In the genomic region with DNA sequence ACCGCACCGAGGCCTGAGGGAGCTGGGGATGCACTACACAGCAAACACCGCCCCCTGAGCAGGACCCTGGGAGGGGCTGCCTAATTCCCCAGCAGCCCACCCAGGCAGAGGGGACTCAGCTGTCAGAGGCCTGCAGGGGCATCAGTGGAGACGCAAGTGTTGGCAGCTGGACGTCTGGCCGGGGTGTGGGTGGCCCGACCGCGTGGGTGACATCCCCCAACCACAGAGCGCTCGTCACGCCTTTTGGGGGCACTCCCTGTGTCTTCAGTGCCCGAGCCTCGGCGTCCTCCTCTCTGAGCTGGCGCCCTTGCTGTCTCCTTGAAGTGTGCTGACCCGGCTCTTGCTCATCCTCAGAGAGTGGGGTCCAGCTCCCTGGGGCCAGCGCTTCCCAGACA, we compare ENCODE assay signal across 1 cellular context.
TF ChIP-seq lines count a peak whose summit lies in the region.

No MANE protein-coding gene starts in this region.

TF ChIP-seq in WTC11, 78 proteins besides CTCF, POLR2A, EP300 and RAD21 (continued from another document):
- TF ChIP-seq AFF4 (CRISPR knock-in tag; IDR thresholded peaks at IDR 0.05; ENCODE audit: borderline replicate concordance) = no peak
- no peak for TF ChIP-seq NR3C1 (CRISPR knock-in tag; conservative IDR thresholded peaks at IDR 0.05; ENCODE audit: low read depth)
- TF ChIP-seq ARID4B (CRISPR knock-in tag; IDR thresholded peaks at IDR 0.05; ENCODE audit: borderline replicate concordance) = no peak
- TF ChIP-seq ZSCAN18 (CRISPR knock-in tag; IDR thresholded peaks at IDR 0.05) = no peak
- no peak for TF ChIP-seq RELA (CRISPR knock-in tag; IDR thresholded peaks at IDR 0.05; ENCODE audit: borderline replicate concordance)
- no peak for TF ChIP-seq IRF2 (CRISPR knock-in tag; IDR thresholded peaks at IDR 0.05; ENCODE audit: borderline replicate concordance, low read depth)
- TF ChIP-seq, protein P1, sequence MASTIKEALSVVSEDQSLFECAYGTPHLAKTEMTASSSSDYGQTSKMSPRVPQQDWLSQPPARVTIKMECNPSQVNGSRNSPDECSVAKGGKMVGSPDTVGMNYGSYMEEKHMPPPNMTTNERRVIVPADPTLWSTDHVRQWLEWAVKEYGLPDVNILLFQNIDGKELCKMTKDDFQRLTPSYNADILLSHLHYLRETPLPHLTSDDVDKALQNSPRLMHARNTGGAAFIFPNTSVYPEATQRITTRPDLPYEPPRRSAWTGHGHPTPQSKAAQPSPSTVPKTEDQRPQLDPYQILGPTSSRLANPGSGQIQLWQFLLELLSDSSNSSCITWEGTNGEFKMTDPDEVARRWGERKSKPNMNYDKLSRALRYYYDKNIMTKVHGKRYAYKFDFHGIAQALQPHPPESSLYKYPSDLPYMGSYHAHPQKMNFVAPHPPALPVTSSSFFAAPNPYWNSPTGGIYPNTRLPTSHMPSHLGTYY (CRISPR knock-in tag; IDR thresholded peaks at IDR 0.05) = no peak
- TF ChIP-seq ZBTB43 (CRISPR knock-in tag; IDR thresholded peaks at IDR 0.05) = no peak
- TF ChIP-seq, protein P2, sequence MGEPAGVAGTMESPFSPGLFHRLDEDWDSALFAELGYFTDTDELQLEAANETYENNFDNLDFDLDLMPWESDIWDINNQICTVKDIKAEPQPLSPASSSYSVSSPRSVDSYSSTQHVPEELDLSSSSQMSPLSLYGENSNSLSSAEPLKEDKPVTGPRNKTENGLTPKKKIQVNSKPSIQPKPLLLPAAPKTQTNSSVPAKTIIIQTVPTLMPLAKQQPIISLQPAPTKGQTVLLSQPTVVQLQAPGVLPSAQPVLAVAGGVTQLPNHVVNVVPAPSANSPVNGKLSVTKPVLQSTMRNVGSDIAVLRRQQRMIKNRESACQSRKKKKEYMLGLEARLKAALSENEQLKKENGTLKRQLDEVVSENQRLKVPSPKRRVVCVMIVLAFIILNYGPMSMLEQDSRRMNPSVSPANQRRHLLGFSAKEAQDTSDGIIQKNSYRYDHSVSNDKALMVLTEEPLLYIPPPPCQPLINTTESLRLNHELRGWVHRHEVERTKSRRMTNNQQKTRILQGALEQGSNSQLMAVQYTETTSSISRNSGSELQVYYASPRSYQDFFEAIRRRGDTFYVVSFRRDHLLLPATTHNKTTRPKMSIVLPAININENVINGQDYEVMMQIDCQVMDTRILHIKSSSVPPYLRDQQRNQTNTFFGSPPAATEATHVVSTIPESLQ (CRISPR knock-in tag; IDR thresholded peaks at IDR 0.05) = no peak
- TF ChIP-seq ZNF219 (CRISPR knock-in tag; IDR thresholded peaks at IDR 0.05; ENCODE audit: borderline replicate concordance) = no peak
